1 cellular context compared by ENCODE assay signal in genomic region chr1:246155923-246156322, GRCh38.
A peak's percentile ranks its signal among the peaks of the same experiment; 100 is the strongest.
TF ChIP-seq lines count a peak whose summit lies in the region.

No MANE protein-coding gene starts in this region.

TF ChIP-seq in HCT116, 20 proteins besides CTCF, POLR2A, EP300 and RAD21 (continued from another document):
- TF ChIP-seq SRF (IDR thresholded peaks at IDR 0.05; ENCODE audit: low read depth) (peak; percentile 78; the same call in 1 of the 2 replicates), CBX3 (IDR thresholded peaks at IDR 0.05; ENCODE audit: low read depth) (no peak), SIN3A (IDR thresholded peaks at IDR 0.05; ENCODE audit: low read depth) (no peak), TCF7L2 (IDR thresholded peaks at IDR 0.05; ENCODE audit: borderline replicate concordance, extremely low read depth, insufficient read depth, insufficient read length) (no peak), ZFX (IDR thresholded peaks at IDR 0.05) (no peak), REST (IDR thresholded peaks at IDR 0.05; ENCODE audit: low read depth) (no peak), ATF3 (IDR thresholded peaks at IDR 0.05) (no peak), EGR1 (IDR thresholded peaks at IDR 0.05; ENCODE audit: low read depth) (no peak), SP1 (IDR thresholded peaks at IDR 0.05; ENCODE audit: low read depth) (peak; percentile 59), YY1 (IDR thresholded peaks at IDR 0.05; ENCODE audit: extremely low read depth, insufficient replicate concordance, low read depth, low read length) (no peak), FOSL1 (IDR thresholded peaks at IDR 0.05; ENCODE audit: low read depth) (peak; percentile 65), ZNF274 (IDR thresholded peaks at IDR 0.05; ENCODE audit: low read depth, low read length) (no peak)
TF ChIP-seq in HCT116: peak in this region for 4.
